Comparison of ENCODE assay signal across 8 cellular contexts in the genomic region with DNA sequence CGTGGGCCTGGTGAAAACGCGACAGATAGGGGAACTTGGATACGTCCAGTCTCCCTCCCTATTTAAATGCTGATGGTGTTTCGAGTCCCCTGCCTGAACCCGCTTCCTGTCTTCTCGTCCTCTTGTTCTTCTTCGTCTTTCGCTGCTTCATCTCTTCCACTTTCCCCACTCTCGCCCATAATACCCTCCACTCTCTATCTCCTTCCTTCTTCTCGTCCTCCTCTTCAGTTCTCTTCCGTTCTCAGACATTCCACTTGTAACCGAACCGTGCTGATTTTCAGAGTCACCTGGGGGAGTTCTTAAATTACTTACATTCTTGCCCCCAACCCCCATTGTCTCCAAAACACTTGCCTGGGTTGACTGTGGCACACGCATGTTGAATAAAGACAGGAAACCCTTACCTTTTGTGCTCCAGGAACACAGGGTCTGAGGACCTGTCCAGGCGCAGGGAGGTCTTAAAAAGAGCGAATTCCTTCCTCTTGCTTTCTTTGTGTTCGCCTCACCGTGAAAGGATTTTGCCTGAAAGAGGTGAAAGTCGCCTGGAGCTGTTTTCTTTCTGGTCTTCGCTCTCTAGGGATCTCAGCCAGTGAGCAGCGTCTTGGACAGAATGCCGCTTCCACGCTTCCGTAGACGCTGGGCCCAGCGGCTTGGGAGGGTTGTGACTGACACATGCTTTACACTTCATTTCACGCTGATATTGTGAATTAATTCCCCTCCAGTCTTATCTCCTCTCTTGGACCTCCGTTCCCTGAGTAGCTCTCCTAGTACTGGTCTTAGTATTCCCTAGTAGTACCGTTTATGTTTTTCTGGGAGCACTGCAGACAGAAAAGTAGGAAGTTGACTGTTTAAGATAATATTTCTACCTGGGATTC.
DNase-seq lines count a peak whose midpoint lies in the region; ATAC-seq and TF ChIP-seq lines count a peak whose summit lies in the region.

No MANE protein-coding gene starts in this region.

- no peaks in the 10 kb centered on the region for H3K27me3 Mint-ChIP-seq in Caco-2 (ENCODE audit: insufficient read depth, unreplicated experiment)
- peaks cover 9% of the 10 kb centered on the region for H3K27me3 Mint-ChIP-seq in chondrocyte (ENCODE audit: low read depth)
- H3K27me3 Mint-ChIP-seq in natural killer cell treated with Interleukin-12 subunit alpha and Interleukin-12 subunit beta and Interleukin-15 and Interleukin-18, amount 100 ng/mL, for 72 hours, result peaks cover 28 to 43% of the 10 kb centered on the region in 2 donors

- H3K18ac ChIP-seq in IMR-90 (ENCODE audit: low read depth, low read length), result no peak overlapping the region

- ATAC-seq in IMR-90 (ENCODE audit: low read depth) (no peak), GM21381 (IDR thresholded peaks at IDR 0.05; ENCODE audit: unreplicated experiment) (no peak), GM19351 (IDR thresholded peaks at IDR 0.05; ENCODE audit: unreplicated experiment) (no peak)
- ATAC-seq in natural killer cell treated with Interleukin-12 subunit alpha and Interleukin-12 subunit beta and Interleukin-15 and Interleukin-18, amount 100 ng/mL, for 72 hours, result no peak

- H3K79me1 ChIP-seq in IMR-90 (ENCODE audit: low read depth in 1 of 2, low read length in 2 of 2), result no peaks in the 10 kb centered on the region

- H3K36me3 ChIP-seq in Caco-2 (ENCODE audit: control insufficient read depth, insufficient read depth, low read length) (no peaks in the 10 kb centered on the region), IMR-90 (ENCODE audit: control insufficient read depth, insufficient read depth, low read length) (no peaks in the 10 kb centered on the region), prostate gland (no peaks in the 10 kb centered on the region)

- TF ChIP-seq POLR2A in IMR-90 (IDR thresholded peaks at IDR 0.05; ENCODE audit: low read depth, low read length) (no peak), prostate gland (IDR thresholded peaks at IDR 0.05) (no peak)

- no peak overlapping the region for H3K9ac ChIP-seq in IMR-90 (ENCODE audit: low read depth, low read length)

- no peaks in the 10 kb centered on the region for H3K4me1 Mint-ChIP-seq in Caco-2 (ENCODE audit: low read depth, unreplicated experiment)
- peaks cover 11% of the 10 kb centered on the region for H3K4me1 Mint-ChIP-seq in chondrocyte (ENCODE audit: low read depth)
- peaks cover 7 to 10% of the 10 kb centered on the region in 2 donors for H3K4me1 Mint-ChIP-seq in natural killer cell treated with Interleukin-12 subunit alpha and Interleukin-12 subunit beta and Interleukin-15 and Interleukin-18, amount 100 ng/mL, for 72 hours (ENCODE audit: low read depth in 2 of 2)

- no peak overlapping the region for H3K4ac ChIP-seq in IMR-90 (ENCODE audit: low read depth, low read length)

- no peaks in the 10 kb centered on the region for H3K27me3 ChIP-seq in Caco-2 (replicated peaks; ENCODE audit: control insufficient read depth, insufficient read depth, low read length)
- no peaks in the 10 kb centered on the region for H3K27me3 ChIP-seq in IMR-90 (ENCODE audit: control insufficient read depth, insufficient read depth, low read length)
- H3K27me3 ChIP-seq in prostate gland (replicated peaks; ENCODE audit: insufficient read depth), result no peaks in the 10 kb centered on the region

- H3K56ac ChIP-seq in IMR-90 (ENCODE audit: extremely low read depth, insufficient read depth, low read length), result no peak overlapping the region

- H2AK5ac ChIP-seq in IMR-90 (ENCODE audit: low read depth, low read length), result no peak overlapping the region

- peak overlapping the region; percentile 32 for H3K27ac Mint-ChIP-seq in Caco-2 (ENCODE audit: unreplicated experiment)
- H3K27ac Mint-ChIP-seq in chondrocyte (ENCODE audit: unreplicated experiment), result no peak overlapping the region
- peak overlapping the region in 1 of 2 donors; percentile 20 for H3K27ac Mint-ChIP-seq in natural killer cell treated with Interleukin-12 subunit alpha and Interleukin-12 subunit beta and Interleukin-15 and Interleukin-18, amount 100 ng/mL, for 72 hours

- H3K9me3 Mint-ChIP-seq in Caco-2 (ENCODE audit: unreplicated experiment) (peaks cover 38% of the 10 kb centered on the region), chondrocyte (ENCODE audit: low read depth) (peaks cover 35% of the 10 kb centered on the region)
- peaks cover 14% of the 10 kb centered on the region for H3K9me3 Mint-ChIP-seq in natural killer cell treated with Interleukin-12 subunit alpha and Interleukin-12 subunit beta and Interleukin-15 and Interleukin-18, amount 100 ng/mL, for 72 hours

- H3K4me3 Mint-ChIP-seq in Caco-2 (ENCODE audit: unreplicated experiment) (peak overlapping the region; percentile 55), chondrocyte (ENCODE audit: unreplicated experiment) (peak overlapping the region; percentile 68)
- H3K4me3 Mint-ChIP-seq in natural killer cell treated with Interleukin-12 subunit alpha and Interleukin-12 subunit beta and Interleukin-15 and Interleukin-18, amount 100 ng/mL, for 72 hours, result peak overlapping the region; percentile 53

- H3K9me3 ChIP-seq in Caco-2 (peaks cover 5% of the 10 kb centered on the region), IMR-90 (ENCODE audit: control insufficient read depth, insufficient read depth, low read length) (no peaks in the 10 kb centered on the region; the same call in 1 of the 2 replicates), prostate gland (no peaks in the 10 kb centered on the region)

- intact Hi-C loops in Caco-2 (cut with micrococcal nuclease; ENCODE audit: unreplicated experiment), result no loop called here
- intact Hi-C loops in IMR-90 (cut with micrococcal nuclease), result no loop called here
- intact Hi-C loops in prostate gland (cut with DNase I), result no loop called here

- WGBS in IMR-90 (ENCODE audit: extremely low coverage in 2 of 2, insufficient read length in 1 of 2), 2 experiments, result 8% methylated on average over 12 of the region's 30 CpGs; no CpG with 5 or more reads in 1 of the 2 experiments
- WGBS in prostate gland, result 26% methylated on average over 30 of the region's 30 CpGs

- BruUV-seq in Caco-2 (replicated peaks; lab: Mats Ljungman, UMichigan) (no TSS peak), IMR-90 (replicated peaks; lab: Mats Ljungman, UMichigan) (no TSS peak)

- no peak overlapping the region for H4K8ac ChIP-seq in IMR-90 (ENCODE audit: low read depth in 2 of 2, low read length in 2 of 2)

- POLR2A ChIA-PET in Caco-2 (lab: Charles Lee) (no interaction called here), IMR-90 (lab: Charles Lee; ENCODE audit: unreplicated experiment) (no interaction called here)

- no peaks in the 10 kb centered on the region for H3K9me1 ChIP-seq in IMR-90 (ENCODE audit: insufficient read depth, low read length)

- no peaks in the 10 kb centered on the region for H4K20me1 ChIP-seq in IMR-90 (ENCODE audit: insufficient read depth, low read length)

- H3K4me3 ChIP-seq in Caco-2 (ENCODE audit: low read depth, low read length) (no peak overlapping the region), IMR-90 (ENCODE audit: insufficient read depth, low read depth, low read length) (peak overlapping the region; percentile 36), prostate gland (no peak overlapping the region)

- H3K36me3 Mint-ChIP-seq in Caco-2 (ENCODE audit: insufficient read depth, unreplicated experiment) (peaks cover 16% of the 10 kb centered on the region), chondrocyte (ENCODE audit: low read depth) (peaks cover 17% of the 10 kb centered on the region)
- peaks cover 27% of the 10 kb centered on the region for H3K36me3 Mint-ChIP-seq in natural killer cell treated with Interleukin-12 subunit alpha and Interleukin-12 subunit beta and Interleukin-15 and Interleukin-18, amount 100 ng/mL, for 72 hours

- dilution Hi-C loops in IMR-90 (cut with HindIII; ENCODE audit: low sequenced_read_pairs, unreplicated experiment), result no loop called here

- DNase-seq in Caco-2 (no peak), IMR-90 (no peak), chondrocyte (ENCODE audit: low spot score) (no peak), prostate gland (ENCODE audit: low spot score) (no peak), GM13977 (ENCODE audit: low spot score) (no peak)
- DNase-seq in natural killer cell treated with Interleukin-12 subunit alpha and Interleukin-12 subunit beta and Interleukin-15 and Interleukin-18, amount 100 ng/mL, for 72 hours (ENCODE audit: low spot score), result no peak

- no peak overlapping the region for H3K14ac ChIP-seq in IMR-90 (replicated peaks; ENCODE audit: low read depth, low read length)

- H3K4me1 ChIP-seq in Caco-2 (peaks cover 4% of the 10 kb centered on the region; the same call in 1 of the 2 replicates), IMR-90 (ENCODE audit: control insufficient read depth, insufficient read depth, low read length) (no peaks in the 10 kb centered on the region), prostate gland (replicated peaks) (no peaks in the 10 kb centered on the region)

- no peak overlapping the region for H2BK20ac ChIP-seq in IMR-90 (ENCODE audit: low read depth, low read length)

- no peak for TF ChIP-seq CTCF in Caco-2 (IDR thresholded peaks at IDR 0.05; ENCODE audit: insufficient read depth in 1 of 2, low read depth in 1 of 2, low read length in 1 of 2, severe bottlenecking in 1 of 2, unreplicated experiment in 1 of 2)
- no peak for TF ChIP-seq CTCF in IMR-90 (conservative IDR thresholded peaks at IDR 0.05; ENCODE audit: low read depth, low read length)
- TF ChIP-seq CTCF in chondrocyte (IDR thresholded peaks at IDR 0.05), result no peak
- no peak for TF ChIP-seq CTCF in prostate gland (IDR thresholded peaks at IDR 0.05)
- no peak for TF ChIP-seq CTCF in GM13977 (IDR thresholded peaks at IDR 0.05; ENCODE audit: extremely low read depth, insufficient read depth, missing control alignments)

- H2BK120ac ChIP-seq in IMR-90 (ENCODE audit: low read depth, low read length), result no peak overlapping the region

- peak overlapping the region; percentile 64 for H2AFZ ChIP-seq in IMR-90 (replicated peaks; ENCODE audit: low read length, poor library complexity)

- in situ Hi-C loops in IMR-90 (cut with MboI; ENCODE audit: low sequenced_read_pairs) (no loop called here), GM13977 (cut with MboI; ENCODE audit: low pct_unique_long_range_greater_than_20kb, low sequenced_read_pairs, unreplicated experiment) (no loop called here)

- no peak overlapping the region for H2BK5ac ChIP-seq in IMR-90 (ENCODE audit: low read depth, low read length, poor library complexity, severe bottlenecking)

- no peak overlapping the region for H2BK15ac ChIP-seq in IMR-90 (ENCODE audit: low read depth, low read length)

- peak overlapping the region; percentile 67 for H3K4me2 ChIP-seq in IMR-90 (ENCODE audit: low read depth, low read length)

- H4K91ac ChIP-seq in IMR-90 (ENCODE audit: insufficient read depth, low read depth, low read length), result no peak overlapping the region

- H2AK9ac ChIP-seq in IMR-90 (replicated peaks; ENCODE audit: low read depth, low read length, poor library complexity), result no peak overlapping the region

- CTCF ChIA-PET in Caco-2 (lab: Charles Lee), result no interaction called here
- CTCF ChIA-PET in IMR-90 (lab: Yijun Ruan, JAX), result no interaction called here

- no peak overlapping the region for H3K23ac ChIP-seq in IMR-90 (ENCODE audit: low read depth, low read length)

- H3K27ac ChIP-seq in IMR-90 (ENCODE audit: insufficient read depth, low read length), result no peak overlapping the region
- H3K27ac ChIP-seq in prostate gland, result no peak overlapping the region

- H4K5ac ChIP-seq in IMR-90 (ENCODE audit: low read depth, low read length), result no peak overlapping the region

- TF ChIP-seq RAD21 in IMR-90 (IDR thresholded peaks at IDR 0.05; ENCODE audit: low read length), result no peak
